In genomic region chr12:124802361-124802760, GRCh38 we compare ENCODE assay signal across 3 cellular contexts.
TF ChIP-seq lines count a peak whose summit lies in the region.

No MANE protein-coding gene starts in this region.

TF ChIP-seq in IMR-90, 13 proteins besides CTCF, POLR2A, EP300 and RAD21:
- TF ChIP-seq FOS (IDR thresholded peaks at IDR 0.05; ENCODE audit: low read depth, low read length) = no peak
- TF ChIP-seq BHLHE40 (IDR thresholded peaks at IDR 0.05; ENCODE audit: low read depth, low read length) = no peak
- no peak for TF ChIP-seq CHD1 (IDR thresholded peaks at IDR 0.05; ENCODE audit: low read depth, low read length)

TF ChIP-seq in H1, 55 proteins besides CTCF, POLR2A, EP300 and RAD21:
- TF ChIP-seq CBX8 (IDR thresholded peaks at IDR 0.05; ENCODE audit: borderline replicate concordance, low read depth, low read length) (no peak), KDM5A (IDR thresholded peaks at IDR 0.05; ENCODE audit: low read length) (no peak), TAF7 (optimal IDR thresholded peaks at IDR 0.05; ENCODE audit: borderline replicate concordance, low read depth, low read length) (no peak), RXRA (IDR thresholded peaks at IDR 0.05; ENCODE audit: insufficient read depth, low read depth, low read length) (no peak), EGR1 (IDR thresholded peaks at IDR 0.05; ENCODE audit: borderline replicate concordance, low read depth, low read length) (no peak), JUN (IDR thresholded peaks at IDR 0.05; ENCODE audit: low read depth, low read length) (no peak), MAX (IDR thresholded peaks at IDR 0.05) (no peak), TCF12 (IDR thresholded peaks at IDR 0.05; ENCODE audit: low read depth, low read length) (no peak), SIN3A (conservative IDR thresholded peaks at IDR 0.05 in 1 of 2, IDR thresholded peaks at IDR 0.05 in 1 of 2; ENCODE audit: low read depth in 1 of 2, low read length in 2 of 2) (no peak), CTBP2 (IDR thresholded peaks at IDR 0.05; ENCODE audit: borderline replicate concordance, insufficient read depth, insufficient read length, low read length) (no peak), SIRT6 (IDR thresholded peaks at IDR 0.05; ENCODE audit: low read length) (no peak), E2F6 (IDR thresholded peaks at IDR 0.05) (no peak), SAP30 (IDR thresholded peaks at IDR 0.05; ENCODE audit: insufficient read depth, insufficient replicate concordance, low read length) (no peak), TBP (IDR thresholded peaks at IDR 0.05; ENCODE audit: low read depth, low read length) (no peak)

TF ChIP-seq in SK-N-SH, 30 proteins besides CTCF, POLR2A, EP300 and RAD21:
- TF ChIP-seq POLR2AphosphoS5 (IDR thresholded peaks at IDR 0.05; ENCODE audit: low read depth, low read length) (no peak), NFIC (IDR thresholded peaks at IDR 0.05; ENCODE audit: borderline replicate concordance) (no peak), USF2 (IDR thresholded peaks at IDR 0.05; ENCODE audit: borderline replicate concordance, low read depth, low read length) (no peak), PBX3 (IDR thresholded peaks at IDR 0.05) (no peak), FOSL2 (IDR thresholded peaks at IDR 0.05; ENCODE audit: borderline replicate concordance, low read depth) (no peak), TEAD4 (IDR thresholded peaks at IDR 0.05; ENCODE audit: borderline replicate concordance, insufficient read depth) (no peak), RXRA (IDR thresholded peaks at IDR 0.05; ENCODE audit: borderline replicate concordance, low read depth) (no peak), FOXJ3 (CRISPR knock-in tag; IDR thresholded peaks at IDR 0.05) (no peak), TCF12 (IDR thresholded peaks at IDR 0.05) (no peak), GATA2 (CRISPR knock-in tag; IDR thresholded peaks at IDR 0.05) (no peak), EZH2phosphoT487 (IDR thresholded peaks at IDR 0.05; ENCODE audit: borderline replicate concordance, low read depth) (no peak), ELF1 (IDR thresholded peaks at IDR 0.05) (no peak), USF1 (IDR thresholded peaks at IDR 0.05; ENCODE audit: borderline replicate concordance, low read depth) (no peak), RCOR1 (IDR thresholded peaks at IDR 0.05; ENCODE audit: low read length) (no peak), MEF2A (IDR thresholded peaks at IDR 0.05; ENCODE audit: borderline replicate concordance, low read depth) (no peak), YY1 (IDR thresholded peaks at IDR 0.05; ENCODE audit: low read depth) (no peak), MXI1 (IDR thresholded peaks at IDR 0.05; ENCODE audit: low read depth, low read length) (no peak), REST (IDR thresholded peaks at IDR 0.05; ENCODE audit: low read depth, low read length) (no peak)
